In genomic region chr6:10694302-10695085, GRCh38 we compare ENCODE assay signal across 1 cellular context.
A peak's percentile ranks its signal among the peaks of the same experiment; 100 is the strongest.
TF ChIP-seq lines count a peak whose summit lies in the region.

TSS of gene C6orf52 (minus strand) at chr6:10694616. CDS start at chr6:10687550, 7,066 bp downstream.
A gene with protein sequence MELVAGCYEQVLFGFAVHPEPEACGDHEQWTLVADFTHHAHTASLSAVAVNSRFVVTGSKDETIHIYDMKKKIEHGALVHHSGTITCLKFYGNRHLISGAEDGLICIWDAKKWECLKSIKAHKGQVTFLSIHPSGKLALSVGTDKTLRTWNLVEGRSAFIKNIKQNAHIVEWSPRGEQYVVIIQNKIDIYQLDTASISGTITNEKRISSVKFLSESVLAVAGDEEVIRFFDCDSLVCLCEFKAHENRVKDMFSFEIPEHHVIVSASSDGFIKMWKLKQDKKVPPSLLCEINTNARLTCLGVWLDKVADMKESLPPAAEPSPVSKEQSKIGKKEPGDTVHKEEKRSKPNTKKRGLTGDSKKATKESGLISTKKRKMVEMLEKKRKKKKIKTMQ (plus strand): TSS chr6:10694972. CDS start chr6:10694986, 14 bp downstream.

TF ChIP-seq in GM12878, 131 proteins besides CTCF, POLR2A, EP300 and RAD21 (continued from another document and continues in another):
- peak; percentile 81 for TF ChIP-seq NFIC (IDR thresholded peaks at IDR 0.05; ENCODE audit: low read depth, low read length)
- TF ChIP-seq, protein P1, sequence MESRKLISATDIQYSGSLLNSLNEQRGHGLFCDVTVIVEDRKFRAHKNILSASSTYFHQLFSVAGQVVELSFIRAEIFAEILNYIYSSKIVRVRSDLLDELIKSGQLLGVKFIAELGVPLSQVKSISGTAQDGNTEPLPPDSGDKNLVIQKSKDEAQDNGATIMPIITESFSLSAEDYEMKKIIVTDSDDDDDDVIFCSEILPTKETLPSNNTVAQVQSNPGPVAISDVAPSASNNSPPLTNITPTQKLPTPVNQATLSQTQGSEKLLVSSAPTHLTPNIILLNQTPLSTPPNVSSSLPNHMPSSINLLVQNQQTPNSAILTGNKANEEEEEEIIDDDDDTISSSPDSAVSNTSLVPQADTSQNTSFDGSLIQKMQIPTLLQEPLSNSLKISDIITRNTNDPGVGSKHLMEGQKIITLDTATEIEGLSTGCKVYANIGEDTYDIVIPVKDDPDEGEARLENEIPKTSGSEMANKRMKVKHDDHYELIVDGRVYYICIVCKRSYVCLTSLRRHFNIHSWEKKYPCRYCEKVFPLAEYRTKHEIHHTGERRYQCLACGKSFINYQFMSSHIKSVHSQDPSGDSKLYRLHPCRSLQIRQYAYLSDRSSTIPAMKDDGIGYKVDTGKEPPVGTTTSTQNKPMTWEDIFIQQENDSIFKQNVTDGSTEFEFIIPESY (IDR thresholded peaks at IDR 0.05), result peak; percentile 78; the same call in 1 of the 2 replicates
- TF ChIP-seq HDAC2 (IDR thresholded peaks at IDR 0.05), result no peak
- TF ChIP-seq RUNX3 (IDR thresholded peaks at IDR 0.05; ENCODE audit: low read length), result peak; percentile 80
- TF ChIP-seq, protein P2, sequence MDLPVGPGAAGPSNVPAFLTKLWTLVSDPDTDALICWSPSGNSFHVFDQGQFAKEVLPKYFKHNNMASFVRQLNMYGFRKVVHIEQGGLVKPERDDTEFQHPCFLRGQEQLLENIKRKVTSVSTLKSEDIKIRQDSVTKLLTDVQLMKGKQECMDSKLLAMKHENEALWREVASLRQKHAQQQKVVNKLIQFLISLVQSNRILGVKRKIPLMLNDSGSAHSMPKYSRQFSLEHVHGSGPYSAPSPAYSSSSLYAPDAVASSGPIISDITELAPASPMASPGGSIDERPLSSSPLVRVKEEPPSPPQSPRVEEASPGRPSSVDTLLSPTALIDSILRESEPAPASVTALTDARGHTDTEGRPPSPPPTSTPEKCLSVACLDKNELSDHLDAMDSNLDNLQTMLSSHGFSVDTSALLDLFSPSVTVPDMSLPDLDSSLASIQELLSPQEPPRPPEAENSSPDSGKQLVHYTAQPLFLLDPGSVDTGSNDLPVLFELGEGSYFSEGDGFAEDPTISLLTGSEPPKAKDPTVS (IDR thresholded peaks at IDR 0.05; ENCODE audit: low read depth, low read length), result 0 out of 2 replicates have a peak, but pooled peaks have one; percentile 69
- TF ChIP-seq E2F8 (IDR thresholded peaks at IDR 0.05; ENCODE audit: low read depth, partially characterized antibody), result peak; percentile 93
- TF ChIP-seq SMAD5 (IDR thresholded peaks at IDR 0.05; ENCODE audit: low read depth), result peak; percentile 87
- TF ChIP-seq TCF3 (IDR thresholded peaks at IDR 0.05; ENCODE audit: borderline replicate concordance, insufficient read depth, low read depth, low read length), result peak; percentile 8; the same call in 1 of the 2 replicates
- no peak for TF ChIP-seq ZSCAN29 (IDR thresholded peaks at IDR 0.05)
- TF ChIP-seq RCOR1 (conservative IDR thresholded peaks at IDR 0.05; ENCODE audit: low read depth, low read length), result no peak
- peak; percentile 35; the same call in 1 of the 2 replicates for TF ChIP-seq JUNB (IDR thresholded peaks at IDR 0.05)
- TF ChIP-seq CHD4 (IDR thresholded peaks at IDR 0.05), result no peak
- 0 out of 2 replicates have a peak, but pooled peaks have one; percentile 13 for TF ChIP-seq BMI1 (IDR thresholded peaks at IDR 0.05; ENCODE audit: borderline replicate concordance)
- peak; percentile 50; the same call in 2 of the 3 replicates for TF ChIP-seq POU2F2 (IDR thresholded peaks at IDR 0.05; ENCODE audit: borderline replicate concordance, low read depth, low read length)
- TF ChIP-seq GATAD2B (conservative IDR thresholded peaks at IDR 0.05; ENCODE audit: low read depth), result no peak
- TF ChIP-seq, protein P3, sequence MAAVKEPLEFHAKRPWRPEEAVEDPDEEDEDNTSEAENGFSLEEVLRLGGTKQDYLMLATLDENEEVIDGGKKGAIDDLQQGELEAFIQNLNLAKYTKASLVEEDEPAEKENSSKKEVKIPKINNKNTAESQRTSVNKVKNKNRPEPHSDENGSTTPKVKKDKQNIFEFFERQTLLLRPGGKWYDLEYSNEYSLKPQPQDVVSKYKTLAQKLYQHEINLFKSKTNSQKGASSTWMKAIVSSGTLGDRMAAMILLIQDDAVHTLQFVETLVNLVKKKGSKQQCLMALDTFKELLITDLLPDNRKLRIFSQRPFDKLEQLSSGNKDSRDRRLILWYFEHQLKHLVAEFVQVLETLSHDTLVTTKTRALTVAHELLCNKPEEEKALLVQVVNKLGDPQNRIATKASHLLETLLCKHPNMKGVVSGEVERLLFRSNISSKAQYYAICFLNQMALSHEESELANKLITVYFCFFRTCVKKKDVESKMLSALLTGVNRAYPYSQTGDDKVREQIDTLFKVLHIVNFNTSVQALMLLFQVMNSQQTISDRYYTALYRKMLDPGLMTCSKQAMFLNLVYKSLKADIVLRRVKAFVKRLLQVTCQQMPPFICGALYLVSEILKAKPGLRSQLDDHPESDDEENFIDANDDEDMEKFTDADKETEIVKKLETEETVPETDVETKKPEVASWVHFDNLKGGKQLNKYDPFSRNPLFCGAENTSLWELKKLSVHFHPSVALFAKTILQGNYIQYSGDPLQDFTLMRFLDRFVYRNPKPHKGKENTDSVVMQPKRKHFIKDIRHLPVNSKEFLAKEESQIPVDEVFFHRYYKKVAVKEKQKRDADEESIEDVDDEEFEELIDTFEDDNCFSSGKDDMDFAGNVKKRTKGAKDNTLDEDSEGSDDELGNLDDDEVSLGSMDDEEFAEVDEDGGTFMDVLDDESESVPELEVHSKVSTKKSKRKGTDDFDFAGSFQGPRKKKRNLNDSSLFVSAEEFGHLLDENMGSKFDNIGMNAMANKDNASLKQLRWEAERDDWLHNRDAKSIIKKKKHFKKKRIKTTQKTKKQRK (IDR thresholded peaks at IDR 0.05; ENCODE audit: low read depth, low read length), result peak; percentile 54; the same call in 1 of the 2 replicates
- TF ChIP-seq, protein P4, sequence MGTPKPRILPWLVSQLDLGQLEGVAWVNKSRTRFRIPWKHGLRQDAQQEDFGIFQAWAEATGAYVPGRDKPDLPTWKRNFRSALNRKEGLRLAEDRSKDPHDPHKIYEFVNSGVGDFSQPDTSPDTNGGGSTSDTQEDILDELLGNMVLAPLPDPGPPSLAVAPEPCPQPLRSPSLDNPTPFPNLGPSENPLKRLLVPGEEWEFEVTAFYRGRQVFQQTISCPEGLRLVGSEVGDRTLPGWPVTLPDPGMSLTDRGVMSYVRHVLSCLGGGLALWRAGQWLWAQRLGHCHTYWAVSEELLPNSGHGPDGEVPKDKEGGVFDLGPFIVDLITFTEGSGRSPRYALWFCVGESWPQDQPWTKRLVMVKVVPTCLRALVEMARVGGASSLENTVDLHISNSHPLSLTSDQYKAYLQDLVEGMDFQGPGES (IDR thresholded peaks at IDR 0.05), result no peak
- TF ChIP-seq, protein P5, sequence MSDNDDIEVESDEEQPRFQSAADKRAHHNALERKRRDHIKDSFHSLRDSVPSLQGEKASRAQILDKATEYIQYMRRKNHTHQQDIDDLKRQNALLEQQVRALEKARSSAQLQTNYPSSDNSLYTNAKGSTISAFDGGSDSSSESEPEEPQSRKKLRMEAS (IDR thresholded peaks at IDR 0.05; ENCODE audit: low read depth, low read length), result peak; percentile 93; the same call in 1 of the 2 replicates
- TF ChIP-seq YY1 (IDR thresholded peaks at IDR 0.05; ENCODE audit: low read depth, low read length), result peak; percentile 38
- TF ChIP-seq DPF2 (IDR thresholded peaks at IDR 0.05), result 0 out of 2 replicates have a peak, but pooled peaks have one; percentile 34
- TF ChIP-seq ZBED1 (IDR thresholded peaks at IDR 0.05; ENCODE audit: borderline replicate concordance), result 0 out of 2 replicates have a peak, but pooled peaks have one; percentile 56
- no peak for TF ChIP-seq BACH1 (IDR thresholded peaks at IDR 0.05; ENCODE audit: borderline replicate concordance)
- TF ChIP-seq, protein P6, sequence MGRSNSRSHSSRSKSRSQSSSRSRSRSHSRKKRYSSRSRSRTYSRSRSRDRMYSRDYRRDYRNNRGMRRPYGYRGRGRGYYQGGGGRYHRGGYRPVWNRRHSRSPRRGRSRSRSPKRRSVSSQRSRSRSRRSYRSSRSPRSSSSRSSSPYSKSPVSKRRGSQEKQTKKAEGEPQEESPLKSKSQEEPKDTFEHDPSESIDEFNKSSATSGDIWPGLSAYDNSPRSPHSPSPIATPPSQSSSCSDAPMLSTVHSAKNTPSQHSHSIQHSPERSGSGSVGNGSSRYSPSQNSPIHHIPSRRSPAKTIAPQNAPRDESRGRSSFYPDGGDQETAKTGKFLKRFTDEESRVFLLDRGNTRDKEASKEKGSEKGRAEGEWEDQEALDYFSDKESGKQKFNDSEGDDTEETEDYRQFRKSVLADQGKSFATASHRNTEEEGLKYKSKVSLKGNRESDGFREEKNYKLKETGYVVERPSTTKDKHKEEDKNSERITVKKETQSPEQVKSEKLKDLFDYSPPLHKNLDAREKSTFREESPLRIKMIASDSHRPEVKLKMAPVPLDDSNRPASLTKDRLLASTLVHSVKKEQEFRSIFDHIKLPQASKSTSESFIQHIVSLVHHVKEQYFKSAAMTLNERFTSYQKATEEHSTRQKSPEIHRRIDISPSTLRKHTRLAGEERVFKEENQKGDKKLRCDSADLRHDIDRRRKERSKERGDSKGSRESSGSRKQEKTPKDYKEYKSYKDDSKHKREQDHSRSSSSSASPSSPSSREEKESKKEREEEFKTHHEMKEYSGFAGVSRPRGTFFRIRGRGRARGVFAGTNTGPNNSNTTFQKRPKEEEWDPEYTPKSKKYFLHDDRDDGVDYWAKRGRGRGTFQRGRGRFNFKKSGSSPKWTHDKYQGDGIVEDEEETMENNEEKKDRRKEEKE (IDR thresholded peaks at IDR 0.05), result no peak
- TF ChIP-seq MEF2A (IDR thresholded peaks at IDR 0.05; ENCODE audit: insufficient read depth, low read depth, low read length), result peak; percentile 79
- peak; percentile 60 for TF ChIP-seq NR2C1 (IDR thresholded peaks at IDR 0.05)
- no peak for TF ChIP-seq JUND (IDR thresholded peaks at IDR 0.05; ENCODE audit: low read depth, low read length)
- TF ChIP-seq, protein P7, sequence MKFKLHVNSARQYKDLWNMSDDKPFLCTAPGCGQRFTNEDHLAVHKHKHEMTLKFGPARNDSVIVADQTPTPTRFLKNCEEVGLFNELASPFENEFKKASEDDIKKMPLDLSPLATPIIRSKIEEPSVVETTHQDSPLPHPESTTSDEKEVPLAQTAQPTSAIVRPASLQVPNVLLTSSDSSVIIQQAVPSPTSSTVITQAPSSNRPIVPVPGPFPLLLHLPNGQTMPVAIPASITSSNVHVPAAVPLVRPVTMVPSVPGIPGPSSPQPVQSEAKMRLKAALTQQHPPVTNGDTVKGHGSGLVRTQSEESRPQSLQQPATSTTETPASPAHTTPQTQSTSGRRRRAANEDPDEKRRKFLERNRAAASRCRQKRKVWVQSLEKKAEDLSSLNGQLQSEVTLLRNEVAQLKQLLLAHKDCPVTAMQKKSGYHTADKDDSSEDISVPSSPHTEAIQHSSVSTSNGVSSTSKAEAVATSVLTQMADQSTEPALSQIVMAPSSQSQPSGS (IDR thresholded peaks at IDR 0.05; ENCODE audit: low read length), result peak; percentile 71
- no peak for TF ChIP-seq ZBTB4 (CRISPR knock-in tag; IDR thresholded peaks at IDR 0.05)
- peak; percentile 80 for TF ChIP-seq IKZF1 (conservative IDR thresholded peaks at IDR 0.05)
- TF ChIP-seq ZNF622 (IDR thresholded peaks at IDR 0.05), result no peak
- TF ChIP-seq NFYA (IDR thresholded peaks at IDR 0.05; ENCODE audit: borderline replicate concordance, low read depth, low read length), result no peak
